Comparison of ENCODE assay signal across 8 cellular contexts in genomic region chr6:142850653-142851434, GRCh38.
DNase-seq lines count a peak whose midpoint lies in the region; ATAC-seq and TF ChIP-seq lines count a peak whose summit lies in the region.

No MANE protein-coding gene starts in this region.

- no peaks in the 10 kb centered on the region for H3K9me3 ChIP-seq in vagina

- TF ChIP-seq CTCF in vagina (IDR thresholded peaks at IDR 0.05) (no peak), MCF 10A (IDR thresholded peaks at IDR 0.05; ENCODE audit: unreplicated experiment) (no peak)

- no peak for TF ChIP-seq POLR2A in vagina (IDR thresholded peaks at IDR 0.05)

- no peaks in the 10 kb centered on the region for H3K27me3 ChIP-seq in vagina

- CTCF ChIA-PET in MCF 10A (lab: Yijun Ruan, JAX) = interaction anchor here (0.6 kb wide), 1 partner anchor 46 kb away, joined by 3 read pairs; no protein-coding TSS in a partner anchor

- H3K4me1 ChIP-seq in vagina = peaks cover 47% of the 10 kb centered on the region

- H3K36me3 Mint-ChIP-seq in activated naive CD8-positive, alpha-beta T cell treated with anti-CD3 and anti-CD28 coated beads for 36 hours = peaks cover 51% of the 10 kb centered on the region
- H3K36me3 Mint-ChIP-seq in stimulated activated naive B cell treated with anti-CD40 and anti-IgM and Interleukin-4, amounts not matched to agents 10 μg/mL and 1 μg/mL and 100 μg/mL, for 72 hours = peaks cover 3 to 15% of the 10 kb centered on the region in 2 donors
- H3K36me3 Mint-ChIP-seq in MCF 10A (ENCODE audit: insufficient read depth, unreplicated experiment) = peaks cover 15% of the 10 kb centered on the region

- H3K27ac ChIP-seq in vagina = no peak overlapping the region

- DNase-seq in ACHN (peak; percentile 43), vagina (ENCODE audit: extremely low spot score in 2 of 2) (no peak), MCF 10A (ENCODE audit: unreplicated experiment) (no peak), hypothalamus (lab: John Stamatoyannopoulos, UW) (no peak)
- DNase-seq in activated naive CD8-positive, alpha-beta T cell treated with anti-CD3 and anti-CD28 coated beads for 36 hours = peak; percentile 47
- DNase-seq in stimulated activated naive B cell treated with anti-CD40 and anti-IgM and Interleukin-4, amounts not matched to agents 10 μg/mL and 1 μg/mL and 100 μg/mL, for 72 hours = peak; percentile 30

- no TSS peak for BruUV-seq in MCF 10A (replicated peaks; lab: Mats Ljungman, UMichigan)

- peak overlapping the region; percentile 32 for H3K4me3 Mint-ChIP-seq in activated naive CD8-positive, alpha-beta T cell treated with anti-CD3 and anti-CD28 coated beads for 36 hours
- H3K4me3 Mint-ChIP-seq in stimulated activated naive B cell treated with anti-CD40 and anti-IgM and Interleukin-4, amounts not matched to agents 10 μg/mL and 1 μg/mL and 100 μg/mL, for 72 hours = peak overlapping the region in 1 of 2 donors; percentile 6
- H3K4me3 Mint-ChIP-seq in MCF 10A (ENCODE audit: unreplicated experiment) = no peak overlapping the region

- H3K36me3 ChIP-seq in vagina = no peaks in the 10 kb centered on the region

- no peaks in the 10 kb centered on the region for H3K27me3 Mint-ChIP-seq in activated naive CD8-positive, alpha-beta T cell treated with anti-CD3 and anti-CD28 coated beads for 36 hours
- no peaks in the 10 kb centered on the region for H3K27me3 Mint-ChIP-seq in stimulated activated naive B cell treated with anti-CD40 and anti-IgM and Interleukin-4, amounts not matched to agents 10 μg/mL and 1 μg/mL and 100 μg/mL, for 72 hours
- no peaks in the 10 kb centered on the region for H3K27me3 Mint-ChIP-seq in MCF 10A (ENCODE audit: insufficient read depth, unreplicated experiment)

- peaks cover 96% of the 10 kb centered on the region for H3K4me1 Mint-ChIP-seq in activated naive CD8-positive, alpha-beta T cell treated with anti-CD3 and anti-CD28 coated beads for 36 hours
- H3K4me1 Mint-ChIP-seq in stimulated activated naive B cell treated with anti-CD40 and anti-IgM and Interleukin-4, amounts not matched to agents 10 μg/mL and 1 μg/mL and 100 μg/mL, for 72 hours = peaks cover 51 to 93% of the 10 kb centered on the region in 2 donors
- H3K4me1 Mint-ChIP-seq in MCF 10A (ENCODE audit: insufficient read depth, unreplicated experiment) = peaks cover 52% of the 10 kb centered on the region

- no peak overlapping the region for H3K4me3 ChIP-seq in vagina

- in situ Hi-C loops in ACHN (cut with HindIII; ENCODE audit: low pct_ligation_motif_present, low pct_unique_long_range_greater_than_20kb, low sequenced_read_pairs) = no loop called here

- no peaks in the 10 kb centered on the region for H3K9me3 Mint-ChIP-seq in activated naive CD8-positive, alpha-beta T cell treated with anti-CD3 and anti-CD28 coated beads for 36 hours
- peaks cover 0 to 2% of the 10 kb centered on the region in 2 donors for H3K9me3 Mint-ChIP-seq in stimulated activated naive B cell treated with anti-CD40 and anti-IgM and Interleukin-4, amounts not matched to agents 10 μg/mL and 1 μg/mL and 100 μg/mL, for 72 hours
- H3K9me3 Mint-ChIP-seq in MCF 10A (ENCODE audit: unreplicated experiment) = no peaks in the 10 kb centered on the region

- intact Hi-C loops in vagina (cut with DNase I) = no loop called here
- intact Hi-C loops in MCF 10A (cut with micrococcal nuclease) = no loop called here

- POLR2A ChIA-PET in MCF 10A (lab: Yijun Ruan, JAX) = interaction anchor here (0.9 to 6.9 kb wide), 4 partner anchors 12 to 113 kb away, joined by 3 to 34 read pairs (median 4); no protein-coding TSS in a partner anchor

- H3K27ac Mint-ChIP-seq in activated naive CD8-positive, alpha-beta T cell treated with anti-CD3 and anti-CD28 coated beads for 36 hours = peak overlapping the region; percentile 95
- peak overlapping the region; percentile 69 for H3K27ac Mint-ChIP-seq in stimulated activated naive B cell treated with anti-CD40 and anti-IgM and Interleukin-4, amounts not matched to agents 10 μg/mL and 1 μg/mL and 100 μg/mL, for 72 hours
- no peak overlapping the region for H3K27ac Mint-ChIP-seq in MCF 10A (ENCODE audit: low read depth, unreplicated experiment)

- ATAC-seq in GM18909 (IDR thresholded peaks at IDR 0.05; ENCODE audit: poor library complexity, unreplicated experiment) = peak; percentile 51
- ATAC-seq in HG03521 (IDR thresholded peaks at IDR 0.05; ENCODE audit: unreplicated experiment) = peak; percentile 49
- peak; percentile 73 to 76 for ATAC-seq in stimulated activated naive B cell treated with anti-CD40 and anti-IgM and Interleukin-4, amounts not matched to agents 10 μg/mL and 1 μg/mL and 100 μg/mL, for 72 hours (replicated peaks)

Comparison
In these comparisons a context has a peak if more than half of its experiments do, and no peak if none do; other contexts are left out.
1. DNase-seq: peak in ACHN (single experiment), activated naive CD8-positive, alpha-beta T cell treated with anti-CD3 and anti-CD28 coated beads for 36 hours (single experiment) and stimulated activated naive B cell treated with anti-CD40 and anti-IgM and Interleukin-4, amounts not matched to agents 10 μg/mL and 1 μg/mL and 100 μg/mL, for 72 hours (single experiment); none in vagina (0 of 2), MCF 10A (single experiment) and hypothalamus (0 of 51).
2. Peak in every context shown above with its lines, with median percentiles within 50 percentile points of each other: ATAC-seq.